Comparison of ENCODE assay signal across 25 cellular contexts in genomic region chr13:107843281-107843680, GRCh38.
"Had no signal": no experiment of that assay in that cellular context is flagged by ENCODE, and none has a peak within 500 bp of the region (broad histone marks: within the 10 kb centered on the region; RNA-seq: fewer than 3 reads in every experiment).

No MANE protein-coding gene starts in this region.

- H3K27me3 ChIP-seq: cardiac muscle cell had no signal

- H3K9me3 Mint-ChIP-seq: activated CD4-positive, alpha-beta T cell treated with anti-CD3 and anti-CD28 coated beads, Interleukin-2, amount 10 ng/mL, durations not matched to agents 7 days and 5 days; activated naive CD4-positive, alpha-beta T cell treated with anti-CD3 and anti-CD28 coated beads, Interleukin-2, amount 10 ng/mL, durations not matched to agents 7 days and 5 days; activated naive CD8-positive, alpha-beta T cell treated with anti-CD3 and anti-CD28 coated beads, Interleukin-2, amount 50 U/mL, for 24 hours had no signal

- H3K27me3 Mint-ChIP-seq: activated CD4-positive, alpha-beta T cell treated with anti-CD3 and anti-CD28 coated beads for 36 hours; activated CD4-positive, alpha-beta T cell treated with anti-CD3 and anti-CD28 coated beads, Interleukin-2, amount 10 ng/mL, durations not matched to agents 7 days and 5 days; activated naive CD4-positive, alpha-beta T cell treated with anti-CD3 and anti-CD28 coated beads, Interleukin-2, amount 10 ng/mL, durations not matched to agents 7 days and 5 days; activated naive CD8-positive, alpha-beta T cell; activated naive CD8-positive, alpha-beta T cell treated with anti-CD3 and anti-CD28 coated beads, Interleukin-2, amount 50 U/mL, for 24 hours; central memory CD8-positive, alpha-beta T cell had no signal

- H3K4me1 Mint-ChIP-seq: activated CD4-positive, alpha-beta T cell treated with anti-CD3 and anti-CD28 coated beads for 36 hours; activated CD4-positive, alpha-beta T cell treated with anti-CD3 and anti-CD28 coated beads, Interleukin-2, amount 10 ng/mL, durations not matched to agents 7 days and 5 days; activated naive CD4-positive, alpha-beta T cell treated with anti-CD3 and anti-CD28 coated beads, Interleukin-2, amount 10 ng/mL, durations not matched to agents 7 days and 5 days; activated naive CD8-positive, alpha-beta T cell treated with anti-CD3 and anti-CD28 coated beads, Interleukin-2, amount 50 U/mL, for 24 hours; central memory CD8-positive, alpha-beta T cell had no signal

- H3K27ac ChIP-seq: cardiac muscle cell had no signal

- H3K27ac Mint-ChIP-seq: activated CD4-positive, alpha-beta T cell treated with anti-CD3 and anti-CD28 coated beads for 36 hours; activated CD4-positive, alpha-beta T cell treated with anti-CD3 and anti-CD28 coated beads, Interleukin-2, amount 10 ng/mL, durations not matched to agents 7 days and 5 days; activated naive CD4-positive, alpha-beta T cell treated with anti-CD3 and anti-CD28 coated beads, Interleukin-2, amount 10 ng/mL, durations not matched to agents 7 days and 5 days; activated naive CD8-positive, alpha-beta T cell; activated naive CD8-positive, alpha-beta T cell treated with anti-CD3 and anti-CD28 coated beads, Interleukin-2, amount 50 U/mL, for 24 hours had no signal

- H3K36me3 ChIP-seq: cardiac muscle cell had no signal

- H3K4me3 ChIP-seq: cardiac muscle cell had no signal

- H3K4me3 Mint-ChIP-seq: activated CD4-positive, alpha-beta T cell treated with anti-CD3 and anti-CD28 coated beads for 36 hours; activated CD4-positive, alpha-beta T cell treated with anti-CD3 and anti-CD28 coated beads, Interleukin-2, amount 10 ng/mL, durations not matched to agents 7 days and 5 days; activated naive CD4-positive, alpha-beta T cell treated with anti-CD3 and anti-CD28 coated beads, Interleukin-2, amount 10 ng/mL, durations not matched to agents 7 days and 5 days; activated naive CD8-positive, alpha-beta T cell; activated naive CD8-positive, alpha-beta T cell treated with anti-CD3 and anti-CD28 coated beads, Interleukin-2, amount 50 U/mL, for 24 hours; central memory CD8-positive, alpha-beta T cell had no signal

- H3K36me3 Mint-ChIP-seq: activated naive CD4-positive, alpha-beta T cell treated with anti-CD3 and anti-CD28 coated beads, Interleukin-2, amount 10 ng/mL, durations not matched to agents 7 days and 5 days; activated naive CD8-positive, alpha-beta T cell had no signal

- DNase-seq: activated CD4-positive, alpha-beta T cell treated with anti-CD3 and anti-CD28 coated beads for 36 hours; activated CD4-positive, alpha-beta T cell treated with anti-CD3 and anti-CD28 coated beads, Interleukin-2, amount 10 ng/mL, durations not matched to agents 7 days and 5 days; activated CD4-positive, alpha-beta T cell treated with anti-CD3 and anti-CD28 coated beads, Interleukin-2, amount 50 U/mL, for 48 hours; activated CD8-positive, alpha-beta memory T cell treated with anti-CD3 and anti-CD28 coated beads, Interleukin-2, amount 50 U/mL, for 4 hours; activated effector memory CD4-positive, alpha-beta T cell treated with Interleukin-2 at 50 U/mL for 16 hours; activated naive CD4-positive, alpha-beta T cell treated with anti-CD3 and anti-CD28 coated beads, Interleukin-2, amount 10 ng/mL, durations not matched to agents 7 days and 5 days; activated naive CD8-positive, alpha-beta T cell treated with anti-CD3 and anti-CD28 coated beads, Interleukin-2, amount 50 U/mL, for 24 hours; activated T-cell treated with anti-CD3 and anti-CD28 coated beads for 4 hours; activated T-cell treated with anti-CD3 and anti-CD28 coated beads, Interleukin-2, amount 50 U/mL, for 48 hours; anterior cingulate cortex; NCI-H1092 treated with DMSO at 0.1 percent for 48 hours; NCI-H146; NCI-H187; NCI-H2029 treated with DMSO at 0.1 percent for 48 hours; NCI-H2107; NCI-H2171; NCI-H510A; NCI-H526; NCI-H748 treated with DMSO at 0.1 percent for 48 hours; NK-92 treated with Interleukin-12 subunit alpha and Interleukin-12 subunit beta, amount 100 ng/mL, for 24 hours; Right ventricle myocardium superior; T1000 had no signal
